Comparison of ENCODE assay signal across 8 cellular contexts in genomic region chr16:67936876-67937605, GRCh38. TPM values are rescaled to one million over a fixed set of nuclear protein-coding genes. Genes with fewer than 3 reads are reported as not detected.
DNase-seq lines count a peak whose midpoint lies in the region; ATAC-seq and TF ChIP-seq lines count a peak whose summit lies in the region.

No MANE protein-coding gene starts in this region.

- no peak for TF ChIP-seq CTCF in mammary epithelial cell (conservative IDR thresholded peaks at IDR 0.05 in 1 of 2, IDR thresholded peaks at IDR 0.05 in 1 of 2; ENCODE audit: extremely low read depth in 1 of 2, insufficient read depth in 1 of 2, low read depth in 1 of 2, low read length in 2 of 2)

- H3K18ac ChIP-seq in mesendoderm (ENCODE audit: low read length), result no peak overlapping the region

- peaks cover 48 to 57% of the 10 kb centered on the region in 2 donors for H3K36me3 Mint-ChIP-seq in stimulated activated naive B cell treated with anti-CD40 and anti-IgM and Interleukin-4, amounts not matched to agents 10 μg/mL and 1 μg/mL and 100 μg/mL, for 72 hours

- peak overlapping the region; percentile 57 for H3K27ac ChIP-seq in mammary epithelial cell (ENCODE audit: insufficient read depth, low read depth, low read length)
- H3K27ac ChIP-seq in mesendoderm (ENCODE audit: low read depth, low read length), result no peak overlapping the region

- no peaks in the 10 kb centered on the region for H3K27me3 ChIP-seq in mammary epithelial cell (ENCODE audit: insufficient read depth, low read length)
- H3K27me3 ChIP-seq in mesendoderm (ENCODE audit: insufficient read depth, low read length, poor library complexity), result no peaks in the 10 kb centered on the region

- H2AFZ ChIP-seq in mammary epithelial cell (ENCODE audit: low read depth, low read length), result peak overlapping the region; percentile 83

- WGBS in mammary epithelial cell (ENCODE audit: low coverage, missing lambda C conversion rate), result 50% methylated on average over 6 of the region's 6 CpGs
- WGBS in mesendoderm (ENCODE audit: extremely low coverage, insufficient coverage, low lambda C conversion rate), result no CpG with 5 or more reads among the region's 6 CpGs

- H3K56ac ChIP-seq in mesendoderm (ENCODE audit: low read length), result peak overlapping the region; percentile 100

- CTCF ChIA-PET in mammary epithelial cell (lab: Charles Lee; ENCODE audit: low non-redundant PET), result no interaction called here

- peaks cover 41 to 62% of the 10 kb centered on the region in 2 donors for H3K4me1 Mint-ChIP-seq in stimulated activated naive B cell treated with anti-CD40 and anti-IgM and Interleukin-4, amounts not matched to agents 10 μg/mL and 1 μg/mL and 100 μg/mL, for 72 hours

- H3K4me3 Mint-ChIP-seq in stimulated activated naive B cell treated with anti-CD40 and anti-IgM and Interleukin-4, amounts not matched to agents 10 μg/mL and 1 μg/mL and 100 μg/mL, for 72 hours, result peak overlapping the region; percentile 96 to 100

- H2BK15ac ChIP-seq in mesendoderm (replicated peaks; ENCODE audit: low read depth), result no peak overlapping the region

- DNase-seq in activated T-cell treated with anti-CD3 and anti-CD28 coated beads for 24 hours (ENCODE audit: low read depth) (peak; percentile 72), SKM-1 (lab: John Stamatoyannopoulos, UW; ENCODE audit: unreplicated experiment) (peak; percentile 91), mammary epithelial cell (peak; percentile 64), mesendoderm (peak; percentile 57), NCI-H1048 (lab: John Stamatoyannopoulos, UW) (no peak)
- DNase-seq in activated T-cell treated with anti-CD3 and anti-CD28 coated beads, Interleukin-2, amount 50 U/mL, for 1 hour, result no peak
- DNase-seq in stimulated activated naive B cell treated with anti-CD40 and anti-IgM and Interleukin-4, amounts not matched to agents 10 μg/mL and 1 μg/mL and 100 μg/mL, for 72 hours, result peak; percentile 82

- intact Hi-C loops in mammary epithelial cell (cut with micrococcal nuclease), result loop anchor here (2.0 to 5.0 kb wide), 2 partner anchors 104 to 290 kb away; no protein-coding TSS in a partner anchor

- H3K79me1 ChIP-seq in mesendoderm (ENCODE audit: low read length), result peaks cover 6% of the 10 kb centered on the region

- no peaks in the 10 kb centered on the region for H4K20me1 ChIP-seq in mammary epithelial cell (ENCODE audit: insufficient read depth, low read length)

- H4K8ac ChIP-seq in mesendoderm (ENCODE audit: low read depth, low read length), result no peak overlapping the region

- no peak overlapping the region for H3K23ac ChIP-seq in mesendoderm (ENCODE audit: low read length)

- H2BK5ac ChIP-seq in mesendoderm (ENCODE audit: low read length), result peak overlapping the region; percentile 5

- H3K79me2 ChIP-seq in mammary epithelial cell (ENCODE audit: insufficient read depth, low read length), result peaks cover 31% of the 10 kb centered on the region
- H3K79me2 ChIP-seq in mesendoderm (ENCODE audit: control insufficient read depth, insufficient read depth, low read length), result no peaks in the 10 kb centered on the region

- H3K4me3 ChIP-seq in mammary epithelial cell (replicated peaks in 1 of 3; ENCODE audit: insufficient read depth in 1 of 3, low read depth in 2 of 3, low read length in 3 of 3) (peak overlapping the region; percentile 61 to 88 (median 84)), mesendoderm (ENCODE audit: low read length) (peak overlapping the region; percentile 92)

- H3K4me1 ChIP-seq in mammary epithelial cell (ENCODE audit: insufficient read depth, low read length) (peaks cover 18% of the 10 kb centered on the region), mesendoderm (ENCODE audit: control insufficient read depth, low read depth, low read length) (peaks cover 12% of the 10 kb centered on the region)

- no peak overlapping the region for H2AK5ac ChIP-seq in mesendoderm (ENCODE audit: low read length)

- H3K27me3 Mint-ChIP-seq in stimulated activated naive B cell treated with anti-CD40 and anti-IgM and Interleukin-4, amounts not matched to agents 10 μg/mL and 1 μg/mL and 100 μg/mL, for 72 hours, result no peaks in the 10 kb centered on the region

- H4K5ac ChIP-seq in mesendoderm (ENCODE audit: low read length), result no peak overlapping the region

- H3K9me3 Mint-ChIP-seq in stimulated activated naive B cell treated with anti-CD40 and anti-IgM and Interleukin-4, amounts not matched to agents 10 μg/mL and 1 μg/mL and 100 μg/mL, for 72 hours, result no peaks in the 10 kb centered on the region

- in situ Hi-C loops in mammary epithelial cell (cut with MboI; ENCODE audit: low sequenced_read_pairs in 2 of 2), result loop anchor here in 1 of 2 donors (25.0 kb wide), 1 partner anchor 425 kb away; no protein-coding TSS in a partner anchor

- H3K36me3 ChIP-seq in mammary epithelial cell (ENCODE audit: insufficient read depth, low read length) (peaks cover 9% of the 10 kb centered on the region), mesendoderm (ENCODE audit: control insufficient read depth, insufficient read depth, low read length) (no peaks in the 10 kb centered on the region)

- dilution Hi-C loops in mammary epithelial cell (cut with HindIII; ENCODE audit: low sequenced_read_pairs), result no loop called here

- no peak overlapping the region for H2BK120ac ChIP-seq in mesendoderm (ENCODE audit: low read depth, low read length)

- H3K4ac ChIP-seq in mesendoderm (ENCODE audit: low read depth, low read length), result no peak overlapping the region

- H3K27ac Mint-ChIP-seq in stimulated activated naive B cell treated with anti-CD40 and anti-IgM and Interleukin-4, amounts not matched to agents 10 μg/mL and 1 μg/mL and 100 μg/mL, for 72 hours, result peak overlapping the region; percentile 100

- H3K9ac ChIP-seq in mammary epithelial cell (ENCODE audit: insufficient read depth, low read length), result peak overlapping the region; percentile 81
- peak overlapping the region; percentile 98 for H3K9ac ChIP-seq in mesendoderm (ENCODE audit: low read length)

- peak; percentile 54 for ATAC-seq in HG02973 (IDR thresholded peaks at IDR 0.05; ENCODE audit: unreplicated experiment)
- ATAC-seq in stimulated activated naive B cell treated with anti-CD40 and anti-IgM and Interleukin-4, amounts not matched to agents 10 μg/mL and 1 μg/mL and 100 μg/mL, for 72 hours (replicated peaks), result peak; percentile 69 to 73

- H3K9me3 ChIP-seq in mammary epithelial cell (replicated peaks; ENCODE audit: insufficient read depth, low read length), result no peaks in the 10 kb centered on the region

- H3K4me2 ChIP-seq in mammary epithelial cell (ENCODE audit: insufficient read depth, low read depth, low read length) (peak overlapping the region; percentile 74), mesendoderm (ENCODE audit: low read length) (peak overlapping the region; percentile 73)

- no TSS peak for BruUV-seq in mammary epithelial cell (replicated peaks; lab: Mats Ljungman, UMichigan)

RNA-seq across cellular contexts. Expression of gene PSMB10, which starts 0.4 kb away (rescaled TPM):
- total RNA-seq in mammary epithelial cell, result 10 to 100 TPM in 1 of 2 donors, 1 to 10 TPM in 1; 9.2 to 23.8 TPM
- polyA plus RNA-seq in mammary epithelial cell, result 15.7 TPM
- 4.5 TPM for polyA minus RNA-seq in mammary epithelial cell
- 60.4 TPM for polyA plus RNA-seq in mesendoderm (2013, experiment 1 of 2)
- polyA plus RNA-seq in mesendoderm (2013, experiment 2 of 2), result 58.4 TPM

RNA-seq across cellular contexts. Expression of gene CTRL, which starts 5.4 kb away (rescaled TPM):
- 1 to 10 TPM in 1 of 2 donors, under 1 TPM in 1; 0.17 to 1.2 TPM for total RNA-seq in mammary epithelial cell
- 0.46 TPM for polyA plus RNA-seq in mammary epithelial cell
- polyA minus RNA-seq in mammary epithelial cell, result not detected
- polyA plus RNA-seq in mesendoderm (2013, experiment 1 of 2), result 1.9 TPM
- polyA plus RNA-seq in mesendoderm (2013, experiment 2 of 2), result 1.7 TPM

RNA-seq across cellular contexts. Expression of gene LCAT, which starts 6.9 kb away (rescaled TPM):
- 10 to 100 TPM; 13.0 to 43.9 TPM for total RNA-seq in mammary epithelial cell
- 9.3 TPM for polyA plus RNA-seq in mammary epithelial cell
- 0.72 TPM for polyA minus RNA-seq in mammary epithelial cell
- polyA plus RNA-seq in mesendoderm (2013, experiment 1 of 2), result 8.5 TPM
- 7.3 TPM for polyA plus RNA-seq in mesendoderm (2013, experiment 2 of 2)

RNA-seq across cellular contexts. Expression of gene SLC12A4, which starts 31.4 kb away (rescaled TPM):
- total RNA-seq in mammary epithelial cell, result 100 to 1,000 TPM in 1 of 2 donors, 10 to 100 TPM in 1; 88.2 to 120 TPM
- polyA plus RNA-seq in mammary epithelial cell, result 57.1 TPM
- polyA minus RNA-seq in mammary epithelial cell, result 154 TPM
- polyA plus RNA-seq in mesendoderm (2013, experiment 1 of 2), result 19.6 TPM
- polyA plus RNA-seq in mesendoderm (2013, experiment 2 of 2), result 17.4 TPM

RNA-seq across cellular contexts. Expression of gene DPEP3, which starts 43.3 kb away (rescaled TPM):
- total RNA-seq in mammary epithelial cell, result not detected
- polyA plus RNA-seq in mammary epithelial cell, result not detected
- not detected for polyA minus RNA-seq in mammary epithelial cell
- 2.8 TPM for polyA plus RNA-seq in mesendoderm (2013, experiment 1 of 2)
- polyA plus RNA-seq in mesendoderm (2013, experiment 2 of 2), result 3.8 TPM

Comparison
In these comparisons a context has a peak if more than half of its experiments do, and no peak if none do; other contexts are left out.
1. DNase-seq: peak in activated T-cell treated with anti-CD3 and anti-CD28 coated beads for 24 hours (single experiment), SKM-1 (single experiment), mammary epithelial cell (single experiment), mesendoderm (single experiment) and stimulated activated naive B cell treated with anti-CD40 and anti-IgM and Interleukin-4, amounts not matched to agents 10 μg/mL and 1 μg/mL and 100 μg/mL, for 72 hours (single experiment); none in activated T-cell treated with anti-CD3 and anti-CD28 coated beads, Interleukin-2, amount 50 U/mL, for 1 hour (single experiment) and NCI-H1048 (single experiment).